In genomic region chr1:174825127-174825526, GRCh38 we compare ENCODE assay signal across 26 cellular contexts.
"Had no signal": no experiment of that assay in that cellular context is flagged by ENCODE, and none has a peak within 500 bp of the region (broad histone marks: within the 10 kb centered on the region; RNA-seq: fewer than 3 reads in every experiment).

No MANE protein-coding gene starts in this region.

- H3K36me3 ChIP-seq: MG63, Peyer's patch, SJSA1 had no signal

- H3K4me3 ChIP-seq: K562, MG63, PC-9, Peyer's patch, SJSA1, SK-N-MC had no signal

- H3K9me3 ChIP-seq: MG63, Peyer's patch, SJSA1 had no signal

- H3K27ac Mint-ChIP-seq: IgD-negative memory B cell had no signal

- H3K27ac ChIP-seq: HL-60, PC-9, Peyer's patch, SJSA1, SK-N-MC had no signal

- H3K4me1 ChIP-seq: Peyer's patch, SJSA1 had no signal

- H3K4me3 Mint-ChIP-seq: IgD-negative memory B cell had no signal

- ATAC-seq: K562, Right ventricle myocardium inferior had no signal

- H3K27me3 Mint-ChIP-seq: IgD-negative memory B cell had no signal

- DNase-seq: Karpas-422; MG63; NCI-H1092; NCI-H1105 treated with DMSO at 0.1 percent for 48 hours; NCI-H1417 treated with DMSO at 0.1 percent for 48 hours; NCI-H1694 treated with DMSO at 0.1 percent for 48 hours; NCI-H1930; NCI-H2081; NCI-H2107; NCI-H226; NCI-H446; NCI-H510A; NCI-H524 treated with DMSO at 0.1 percent for 48 hours; NCI-H69; NCI-H774; NK-92 treated with Interleukin-12 subunit alpha and Interleukin-12 subunit beta, amount 100 ng/mL, for 24 hours; OCI-M1; PC-9; Peyer's patch; SIG-M5 had no signal

- H3K27me3 ChIP-seq: MG63, Peyer's patch, SJSA1 had no signal
